ENCODE assay signal across 18 cellular contexts in the genomic region with DNA sequence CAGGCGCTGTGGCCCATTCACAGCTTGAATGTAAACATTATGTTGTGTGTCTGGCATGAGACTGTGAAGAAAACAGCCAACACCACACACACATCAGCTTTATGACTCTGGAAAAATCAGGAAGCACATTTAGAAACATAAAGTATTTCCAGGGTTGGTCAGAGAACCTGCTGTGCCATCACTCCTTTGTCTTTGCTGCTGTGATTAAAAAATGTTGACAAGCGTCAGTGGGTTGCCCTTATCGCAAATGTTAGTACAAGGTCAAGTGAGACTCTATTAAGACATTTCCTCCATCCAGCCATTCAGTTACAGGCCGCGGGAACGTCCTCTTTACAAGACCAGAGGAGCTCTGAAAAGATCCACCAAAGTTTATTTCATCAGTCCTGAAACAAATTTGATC.
DNase-seq lines count a peak whose midpoint lies in the region; ATAC-seq and TF ChIP-seq lines count a peak whose summit lies in the region.
"Had no signal": no experiment of that assay in that cellular context is flagged by ENCODE, and none has a peak within 500 bp of the region (broad histone marks: within the 10 kb centered on the region; RNA-seq: fewer than 3 reads in every experiment).

No MANE protein-coding gene starts in this region.

- TF ChIP-seq EP300 in tibial nerve (IDR thresholded peaks at IDR 0.05): no peak

- TF ChIP-seq CTCF in heart right ventricle (IDR thresholded peaks at IDR 0.05) (no peak), tibial nerve (IDR thresholded peaks at IDR 0.05) (no peak)

- no peaks in the 10 kb centered on the region for H3K27me3 Mint-ChIP-seq in memory B cell
- H3K27me3 Mint-ChIP-seq in activated CD4-positive, alpha-beta T cell treated with anti-CD3 and anti-CD28 coated beads, Interleukin-2, amount 10 ng/mL, durations not matched to agents 24 days and 14 days: no peaks in the 10 kb centered on the region
- H3K27me3 Mint-ChIP-seq: CD4-positive, alpha-beta T cell had no signal

- no peaks in the 10 kb centered on the region for H3K9me3 Mint-ChIP-seq in memory B cell
- no peaks in the 10 kb centered on the region for H3K9me3 Mint-ChIP-seq in activated CD4-positive, alpha-beta T cell treated with anti-CD3 and anti-CD28 coated beads, Interleukin-2, amount 10 ng/mL, durations not matched to agents 24 days and 14 days
- H3K9me3 Mint-ChIP-seq: CD4-positive, alpha-beta T cell; GM23338 had no signal

- H3K36me3 ChIP-seq in SJSA1 (peaks cover 58% of the 10 kb centered on the region), heart right ventricle (peaks cover 0 to 70% (median 14%) of the 10 kb centered on the region in 9 donors), tibial nerve (peaks cover 0 to 45% (median 6%) of the 10 kb centered on the region in 3 donors)

- 0 out of 2 replicates have a peak overlapping the region, but pooled peaks have one; percentile 9 for H3K27ac ChIP-seq in SJSA1
- peak overlapping the region; percentile 42 to 75 (median 60) for H3K27ac ChIP-seq in heart right ventricle
- H3K27ac ChIP-seq in tibial nerve: no peak overlapping the region
- H3K27ac ChIP-seq: HL-60 had no signal

- intact Hi-C loops in heart right ventricle (cut with DNase I): loop anchor here in 1 of 10 donors (5.0 kb wide), 1 partner anchor 252 kb away; no protein-coding TSS in a partner anchor
- intact Hi-C loops in activated CD4-positive, alpha-beta T cell treated with anti-CD3 and anti-CD28 coated beads, Interleukin-2, amount 10 ng/mL, durations not matched to agents 24 days and 14 days (cut with micrococcal nuclease): no loop called here

- WGBS in heart right ventricle, 2 donors: 35 to 54% methylated on average over 6 of the region's 6 CpGs
- WGBS in tibial nerve, 2 donors: 74% methylated on average over 6 of the region's 6 CpGs

- H3K27me3 ChIP-seq in SJSA1 (replicated peaks) (no peaks in the 10 kb centered on the region), heart right ventricle (no peaks in the 10 kb centered on the region), tibial nerve (no peaks in the 10 kb centered on the region)

- H3K4me1 Mint-ChIP-seq in memory B cell: peaks cover 2% of the 10 kb centered on the region
- peaks cover 4% of the 10 kb centered on the region for H3K4me1 Mint-ChIP-seq in activated CD4-positive, alpha-beta T cell treated with anti-CD3 and anti-CD28 coated beads, Interleukin-2, amount 10 ng/mL, durations not matched to agents 24 days and 14 days

- DNase-seq in SJSA1 (ENCODE audit: low read depth in 1 of 2, low spot score in 2 of 2): no peak
- peak; percentile 66 for DNase-seq in dermis blood vessel endothelial cell
- no peak for DNase-seq in heart right ventricle
- no peak for DNase-seq in memory B cell (ENCODE audit: low spot score in 2 of 2)
- no peak for DNase-seq in activated CD4-positive, alpha-beta T cell treated with anti-CD3 and anti-CD28 coated beads, Interleukin-2, amount 10 ng/mL, durations not matched to agents 24 days and 14 days
- DNase-seq in NCI-H1105 (lab: John Stamatoyannopoulos, UW): no peak
- DNase-seq in tibial nerve (ENCODE audit: low spot score in 2 of 2): no peak
- no peak for DNase-seq in SIG-M5 (lab: John Stamatoyannopoulos, UW)
- DNase-seq: ACHN; CD4-positive, alpha-beta T cell; DND-41; KG1; NCI-H1092 treated with DMSO at 0.1 percent for 48 hours; NCI-H1694 treated with DMSO at 0.1 percent for 48 hours; NCI-H774; SHP77 treated with DMSO at 0.1 percent for 48 hours had no signal

- peaks cover 30% of the 10 kb centered on the region for H3K36me3 Mint-ChIP-seq in memory B cell
- peaks cover 6% of the 10 kb centered on the region for H3K36me3 Mint-ChIP-seq in activated CD4-positive, alpha-beta T cell treated with anti-CD3 and anti-CD28 coated beads, Interleukin-2, amount 10 ng/mL, durations not matched to agents 24 days and 14 days (ENCODE audit: low read depth)

- H3K4me3 ChIP-seq in SJSA1: no peak overlapping the region
- no peak overlapping the region for H3K4me3 ChIP-seq in heart right ventricle
- H3K4me3 ChIP-seq in tibial nerve: no peak overlapping the region
- H3K4me3 ChIP-seq: GM23338 had no signal

- ATAC-seq in heart right ventricle (peak in 6 of 8 donors; percentile 34 to 79 (median 62)), memory B cell (ENCODE audit: low read depth) (no peak)
- ATAC-seq: GM23338 had no signal

- no peak for TF ChIP-seq POLR2A in tibial nerve (IDR thresholded peaks at IDR 0.05)

- H3K27ac Mint-ChIP-seq in memory B cell: peak overlapping the region; percentile 58
- no peak overlapping the region for H3K27ac Mint-ChIP-seq in activated CD4-positive, alpha-beta T cell treated with anti-CD3 and anti-CD28 coated beads, Interleukin-2, amount 10 ng/mL, durations not matched to agents 24 days and 14 days
- H3K27ac Mint-ChIP-seq: CD4-positive, alpha-beta T cell; GM23338 had no signal

- H3K4me1 ChIP-seq in SJSA1 (replicated peaks) (no peaks in the 10 kb centered on the region), heart right ventricle (peaks cover 0 to 32% (median 12%) of the 10 kb centered on the region in 9 donors), tibial nerve (no peaks in the 10 kb centered on the region)

- H3K9me3 ChIP-seq in SJSA1 (replicated peaks) (no peaks in the 10 kb centered on the region), heart right ventricle (no peaks in the 10 kb centered on the region), tibial nerve (no peaks in the 10 kb centered on the region)

- H3K4me3 Mint-ChIP-seq in memory B cell: no peak overlapping the region
- H3K4me3 Mint-ChIP-seq in activated CD4-positive, alpha-beta T cell treated with anti-CD3 and anti-CD28 coated beads, Interleukin-2, amount 10 ng/mL, durations not matched to agents 24 days and 14 days: no peak overlapping the region
- H3K4me3 Mint-ChIP-seq: CD4-positive, alpha-beta T cell; GM23338 had no signal

Comparison
In these comparisons a context has a peak if more than half of its experiments do, and no peak if none do; other contexts are left out.
1. H3K27ac ChIP-seq: peak in SJSA1 (single experiment) and heart right ventricle (10 of 10); none in tibial nerve (0 of 4).